Comparison of ENCODE assay signal across 39 cellular contexts in genomic region chr6:18192026-18192425, GRCh38.
"Had no signal": no experiment of that assay in that cellular context is flagged by ENCODE, and none has a peak within 500 bp of the region (broad histone marks: within the 10 kb centered on the region; RNA-seq: fewer than 3 reads in every experiment).

No MANE protein-coding gene starts in this region.

- H3K4me1 Mint-ChIP-seq: activated naive CD4-positive, alpha-beta T cell treated with anti-CD3 and anti-CD28 coated beads, Interleukin-2, amount 10 ng/mL, durations not matched to agents 7 days and 5 days; activated naive CD4-positive, alpha-beta T cell treated with anti-CD3 and anti-CD28 coated beads, Interleukin-2, amount 50 U/mL, for 24 hours; activated naive CD8-positive, alpha-beta T cell treated with anti-CD3 and anti-CD28 coated beads for 36 hours; activated naive CD8-positive, alpha-beta T cell treated with anti-CD3 and anti-CD28 coated beads, Interleukin-2, amount 10 ng/mL, durations not matched to agents 7 days and 5 days; activated T-helper 17 cell treated with anti-CD3 and anti-CD28 coated beads, Interleukin-2, amount 50 U/mL, for 72 hours; brain; central memory CD8-positive, alpha-beta T cell had no signal

- FAIRE-seq: astrocyte, bronchial epithelial cell, colon had no signal

- ATAC-seq: activated naive CD4-positive, alpha-beta T cell treated with anti-CD3 and anti-CD28 coated beads, Interleukin-2, amount 50 U/mL, for 72 hours; activated naive CD8-positive, alpha-beta T cell treated with anti-CD3 and anti-CD28 coated beads, Interleukin-2, amount 50 U/mL, for 24 hours; activated T-cell treated with anti-CD3 and anti-CD28 coated beads, Interleukin-2, amount 50 U/mL, for 4 hours; activated T-cell treated with anti-CD3 and anti-CD28 coated beads, Interleukin-2, amount 50 U/mL, for 72 hours; activated T-helper 17 cell treated with anti-CD3 and anti-CD28 coated beads, Interleukin-2, amount 50 U/mL, for 72 hours; body of pancreas had no signal

- H3K4me3 ChIP-seq: ascending aorta, body of pancreas, breast epithelium, cardiac muscle cell, colonic mucosa had no signal

- H3K9me3 Mint-ChIP-seq: activated naive CD4-positive, alpha-beta T cell treated with anti-CD3 and anti-CD28 coated beads for 36 hours; activated naive CD4-positive, alpha-beta T cell treated with anti-CD3 and anti-CD28 coated beads, Interleukin-2, amount 10 ng/mL, durations not matched to agents 7 days and 5 days; activated naive CD4-positive, alpha-beta T cell treated with anti-CD3 and anti-CD28 coated beads, Interleukin-2, amount 50 U/mL, for 24 hours; activated naive CD4-positive, alpha-beta T cell treated with anti-CD3 and anti-CD28 coated beads, Interleukin-2, amount 50 U/mL, for 72 hours; activated naive CD8-positive, alpha-beta T cell treated with anti-CD3 and anti-CD28 coated beads for 36 hours; activated naive CD8-positive, alpha-beta T cell treated with anti-CD3 and anti-CD28 coated beads, Interleukin-2, amount 10 ng/mL, durations not matched to agents 7 days and 5 days; activated naive CD8-positive, alpha-beta T cell treated with anti-CD3 and anti-CD28 coated beads, Interleukin-2, amount 50 U/mL, for 24 hours; activated T-cell treated with anti-CD3 and anti-CD28 coated beads, Interleukin-2, amount 50 U/mL, for 4 hours; activated T-cell treated with anti-CD3 and anti-CD28 coated beads, Interleukin-2, amount 50 U/mL, for 72 hours; activated T-helper 1 cell treated with anti-CD3 and anti-CD28 coated beads, Interleukin-12 subunit alpha, Interleukin-12 subunit beta, Interleukin-2, Interleukin-4 antibody, amounts not matched to agents 30 ng/mL and 10 ng/mL and 1 ng/mL, durations not matched to agents 14 hours and 24 hours and 36 hours; activated T-helper 17 cell treated with anti-CD3 and anti-CD28 coated beads, Interleukin-2, amount 50 U/mL, for 72 hours; activated T-helper 2 cell treated with anti-CD3 and anti-CD28 coated beads, Interferon-gamma antibody, Interleukin-2, Interleukin-4, amounts not matched to agents 10 μg/mL and 5 μg/mL and 100 μg/mL, durations not matched to agents 14 hours and 24 hours and 36 hours; brain; central memory CD8-positive, alpha-beta T cell had no signal

- H3K36me3 Mint-ChIP-seq: activated naive CD4-positive, alpha-beta T cell treated with anti-CD3 and anti-CD28 coated beads, Interleukin-2, amount 10 ng/mL, durations not matched to agents 7 days and 5 days had no signal

- H3K36me3 ChIP-seq: brain microvascular endothelial cell, cardiac muscle cell, colonic mucosa had no signal

- H3K4me1 ChIP-seq: ascending aorta, body of pancreas, breast epithelium, colonic mucosa had no signal

- H3K9me3 ChIP-seq: ascending aorta, body of pancreas, breast epithelium, colonic mucosa had no signal

- DNase-seq: activated effector memory CD4-positive, alpha-beta T cell treated with anti-CD3 and anti-CD28 coated beads, Interleukin-2, amount 50 U/mL, for 16 hours; activated effector memory CD4-positive, alpha-beta T cell treated with Interleukin-2 at 50 U/mL for 16 hours; activated gamma-delta T cell; activated gamma-delta T cell treated with Interleukin-2 at 50 U/mL for 16 hours; activated naive CD4-positive, alpha-beta T cell; activated naive CD4-positive, alpha-beta T cell treated with anti-CD3 and anti-CD28 coated beads for 36 hours; activated naive CD4-positive, alpha-beta T cell treated with anti-CD3 and anti-CD28 coated beads, Interleukin-2, amount 10 ng/mL, durations not matched to agents 7 days and 5 days; activated naive CD4-positive, alpha-beta T cell treated with anti-CD3 and anti-CD28 coated beads, Interleukin-2, amount 50 U/mL, for 16 hours; activated naive CD4-positive, alpha-beta T cell treated with Interleukin-2 at 50 U/mL for 16 hours; activated naive CD8-positive, alpha-beta T cell treated with anti-CD3 and anti-CD28 coated beads for 36 hours; activated naive CD8-positive, alpha-beta T cell treated with anti-CD3 and anti-CD28 coated beads, Interleukin-2, amount 10 ng/mL, durations not matched to agents 7 days and 5 days; activated naive CD8-positive, alpha-beta T cell treated with anti-CD3 and anti-CD28 coated beads, Interleukin-2, amount 50 U/mL, for 24 hours; activated T-cell treated with anti-CD3 and anti-CD28 coated beads, Interleukin-2, amount 50 U/mL, for 4 hours; activated T-cell treated with anti-CD3 and anti-CD28 coated beads, Interleukin-2, amount 50 U/mL, for 48 hours; activated T-cell treated with anti-CD3 and anti-CD28 coated beads, Interleukin-2, amount 50 U/mL, for 72 hours; amniotic stem cell; amygdala; anterior cingulate cortex; aorta; body of pancreas; brain microvascular endothelial cell; caudate nucleus; central memory CD4-positive, alpha-beta T cell; cerebellar nuclear complex; colonic mucosa had no signal

- H3K27ac ChIP-seq: ascending aorta, body of pancreas, brain microvascular endothelial cell, breast epithelium, cardiac muscle cell, colonic mucosa had no signal

- H3K27me3 ChIP-seq: ascending aorta, body of pancreas, brain microvascular endothelial cell, breast epithelium, cardiac muscle cell, colonic mucosa had no signal

- H3K27ac Mint-ChIP-seq: activated naive CD4-positive, alpha-beta T cell treated with anti-CD3 and anti-CD28 coated beads for 36 hours; activated naive CD4-positive, alpha-beta T cell treated with anti-CD3 and anti-CD28 coated beads, Interleukin-2, amount 10 ng/mL, durations not matched to agents 7 days and 5 days; activated naive CD4-positive, alpha-beta T cell treated with anti-CD3 and anti-CD28 coated beads, Interleukin-2, amount 50 U/mL, for 24 hours; activated naive CD4-positive, alpha-beta T cell treated with anti-CD3 and anti-CD28 coated beads, Interleukin-2, amount 50 U/mL, for 72 hours; activated naive CD8-positive, alpha-beta T cell; activated naive CD8-positive, alpha-beta T cell treated with anti-CD3 and anti-CD28 coated beads for 36 hours; activated naive CD8-positive, alpha-beta T cell treated with anti-CD3 and anti-CD28 coated beads, Interleukin-2, amount 10 ng/mL, durations not matched to agents 7 days and 5 days; activated naive CD8-positive, alpha-beta T cell treated with anti-CD3 and anti-CD28 coated beads, Interleukin-2, amount 50 U/mL, for 24 hours; activated T-cell treated with anti-CD3 and anti-CD28 coated beads, Interleukin-2, amount 50 U/mL, for 72 hours; activated T-helper 1 cell treated with anti-CD3 and anti-CD28 coated beads, Interleukin-12 subunit alpha, Interleukin-12 subunit beta, Interleukin-2, Interleukin-4 antibody, amounts not matched to agents 30 ng/mL and 10 ng/mL and 1 ng/mL, durations not matched to agents 14 hours and 24 hours and 36 hours; activated T-helper 17 cell treated with anti-CD3 and anti-CD28 coated beads, Interleukin-2, amount 50 U/mL, for 72 hours; activated T-helper 2 cell treated with anti-CD3 and anti-CD28 coated beads, Interferon-gamma antibody, Interleukin-2, Interleukin-4, amounts not matched to agents 10 μg/mL and 5 μg/mL and 100 μg/mL, durations not matched to agents 14 hours and 24 hours and 36 hours; brain had no signal

- H3K27me3 Mint-ChIP-seq: activated naive CD4-positive, alpha-beta T cell treated with anti-CD3 and anti-CD28 coated beads, Interleukin-2, amount 10 ng/mL, durations not matched to agents 7 days and 5 days; activated naive CD4-positive, alpha-beta T cell treated with anti-CD3 and anti-CD28 coated beads, Interleukin-2, amount 50 U/mL, for 24 hours; activated naive CD8-positive, alpha-beta T cell; activated naive CD8-positive, alpha-beta T cell treated with anti-CD3 and anti-CD28 coated beads for 36 hours; activated naive CD8-positive, alpha-beta T cell treated with anti-CD3 and anti-CD28 coated beads, Interleukin-2, amount 10 ng/mL, durations not matched to agents 7 days and 5 days; activated naive CD8-positive, alpha-beta T cell treated with anti-CD3 and anti-CD28 coated beads, Interleukin-2, amount 50 U/mL, for 24 hours; activated T-helper 17 cell treated with anti-CD3 and anti-CD28 coated beads, Interleukin-2, amount 50 U/mL, for 72 hours; brain; central memory CD8-positive, alpha-beta T cell had no signal

- H3K4me3 Mint-ChIP-seq: activated naive CD4-positive, alpha-beta T cell treated with anti-CD3 and anti-CD28 coated beads for 36 hours; activated naive CD4-positive, alpha-beta T cell treated with anti-CD3 and anti-CD28 coated beads, Interleukin-2, amount 10 ng/mL, durations not matched to agents 7 days and 5 days; activated naive CD4-positive, alpha-beta T cell treated with anti-CD3 and anti-CD28 coated beads, Interleukin-2, amount 50 U/mL, for 24 hours; activated naive CD8-positive, alpha-beta T cell; activated naive CD8-positive, alpha-beta T cell treated with anti-CD3 and anti-CD28 coated beads for 36 hours; activated naive CD8-positive, alpha-beta T cell treated with anti-CD3 and anti-CD28 coated beads, Interleukin-2, amount 10 ng/mL, durations not matched to agents 7 days and 5 days; activated naive CD8-positive, alpha-beta T cell treated with anti-CD3 and anti-CD28 coated beads, Interleukin-2, amount 50 U/mL, for 24 hours; activated T-cell treated with anti-CD3 and anti-CD28 coated beads, Interleukin-2, amount 50 U/mL, for 4 hours; activated T-cell treated with anti-CD3 and anti-CD28 coated beads, Interleukin-2, amount 50 U/mL, for 72 hours; activated T-helper 1 cell treated with anti-CD3 and anti-CD28 coated beads, Interleukin-12 subunit alpha, Interleukin-12 subunit beta, Interleukin-2, Interleukin-4 antibody, amounts not matched to agents 30 ng/mL and 10 ng/mL and 1 ng/mL, durations not matched to agents 14 hours and 24 hours and 36 hours; activated T-helper 17 cell treated with anti-CD3 and anti-CD28 coated beads, Interleukin-2, amount 50 U/mL, for 72 hours; brain; central memory CD8-positive, alpha-beta T cell had no signal
